In the genomic region with DNA sequence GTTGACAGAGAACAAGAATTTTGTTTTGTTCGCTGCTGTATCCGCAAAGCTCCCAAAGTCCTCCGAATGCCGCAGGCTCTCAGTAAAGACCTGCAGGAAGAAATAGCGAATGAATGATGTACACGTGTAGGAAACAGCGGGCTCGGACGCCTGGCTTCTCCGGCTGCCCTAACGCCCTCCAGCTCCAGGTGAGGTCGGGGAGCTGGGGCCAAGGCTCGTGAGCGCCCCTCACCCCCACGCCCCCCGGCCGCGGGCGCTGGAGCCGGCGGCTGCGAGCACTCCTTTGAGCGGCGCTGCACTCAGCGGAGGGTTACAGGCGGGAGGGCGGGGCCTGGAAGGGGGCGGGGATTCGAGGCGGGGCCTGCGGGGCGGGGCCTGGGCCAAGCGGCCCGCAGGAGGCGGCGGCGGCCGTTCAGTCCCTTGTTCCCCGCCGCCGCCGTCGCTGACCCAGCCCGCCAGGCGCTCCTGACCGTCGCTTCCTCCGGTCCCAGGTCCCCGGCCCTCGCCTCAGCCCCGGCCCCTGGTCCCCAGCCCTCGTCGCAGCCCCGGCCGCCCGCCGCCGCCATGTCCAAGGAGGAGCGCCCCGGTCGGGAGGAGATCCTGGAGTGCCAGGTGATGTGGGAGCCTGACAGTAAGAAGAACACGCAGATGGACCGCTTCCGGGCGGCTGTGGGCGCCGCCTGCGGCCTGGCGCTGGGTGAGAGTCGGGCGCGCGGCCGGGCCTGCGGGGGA, we compare ENCODE assay signal across 8 cellular contexts. TPM values are rescaled to one million over a fixed set of nuclear protein-coding genes. Genes with fewer than 3 reads are reported as not detected.
DNase-seq lines count a peak whose midpoint lies in the region; ATAC-seq and TF ChIP-seq lines count a peak whose summit lies in the region.

A gene with protein sequence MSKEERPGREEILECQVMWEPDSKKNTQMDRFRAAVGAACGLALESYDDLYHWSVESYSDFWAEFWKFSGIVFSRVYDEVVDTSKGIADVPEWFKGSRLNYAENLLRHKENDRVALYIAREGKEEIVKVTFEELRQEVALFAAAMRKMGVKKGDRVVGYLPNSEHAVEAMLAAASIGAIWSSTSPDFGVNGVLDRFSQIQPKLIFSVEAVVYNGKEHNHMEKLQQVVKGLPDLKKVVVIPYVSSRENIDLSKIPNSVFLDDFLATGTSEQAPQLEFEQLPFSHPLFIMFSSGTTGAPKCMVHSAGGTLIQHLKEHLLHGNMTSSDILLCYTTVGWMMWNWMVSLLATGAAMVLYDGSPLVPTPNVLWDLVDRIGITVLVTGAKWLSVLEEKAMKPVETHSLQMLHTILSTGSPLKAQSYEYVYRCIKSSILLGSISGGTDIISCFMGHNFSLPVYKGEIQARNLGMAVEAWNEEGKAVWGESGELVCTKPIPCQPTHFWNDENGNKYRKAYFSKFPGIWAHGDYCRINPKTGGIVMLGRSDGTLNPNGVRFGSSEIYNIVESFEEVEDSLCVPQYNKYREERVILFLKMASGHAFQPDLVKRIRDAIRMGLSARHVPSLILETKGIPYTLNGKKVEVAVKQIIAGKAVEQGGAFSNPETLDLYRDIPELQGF (plus strand): TSS at position 415 of the 732 bp plus-strand sequence. CDS start 150 bp downstream, at position 565.

- peak within 1 kb of the TSS; percentile 54 for H3K27ac ChIP-seq in cingulate gyrus (ENCODE audit: low read depth, low read length)

- intact Hi-C loops in activated CD4-positive, alpha-beta T cell treated with anti-CD3 and anti-CD28 coated beads for 36 hours (cut with DNase I, micrococcal nuclease): loop anchor here (1.0 to 5.0 kb wide), 6 partner anchors 16 to 1093 kb away; partner anchors contain the start of genes BRI3BP (in 2 of the 2), CCDC92 (in 1 of the 2) and DHX37 (in 1 of the 2)
- intact Hi-C loops in left colon (cut with DNase I, micrococcal nuclease): no loop called here

- H3K27ac Mint-ChIP-seq in activated CD4-positive, alpha-beta T cell treated with anti-CD3 and anti-CD28 coated beads for 36 hours: peak within 1 kb of the TSS; percentile 37

- peak within 1 kb of the TSS; percentile 71 for H3K4me3 Mint-ChIP-seq in activated CD4-positive, alpha-beta T cell treated with anti-CD3 and anti-CD28 coated beads for 36 hours

- no peak for TF ChIP-seq CTCF in AG09309 (IDR thresholded peaks at IDR 0.05; ENCODE audit: control insufficient read depth, insufficient read depth, low read depth, low read length, missing control alignments)

- DNase-seq in AG09309 (ENCODE audit: low read depth): no peak
- peak; percentile 68 for DNase-seq in NCI-H345 treated with DMSO at 0.1 percent for 48 hours (lab: John Stamatoyannopoulos, UW; ENCODE audit: unreplicated experiment)
- DNase-seq in activated CD4-positive, alpha-beta T cell treated with anti-CD3 and anti-CD28 coated beads for 36 hours: peak; percentile 89
- DNase-seq in left colon: peak; percentile 71 to 87
- DNase-seq in stimulated activated CD4-positive, alpha-beta T cell treated with anti-CD3 and anti-CD28 coated beads, Interleukin-1b, Interleukin-23, amount 100 ng/mL, for 48 hours: peak; percentile 69

- peak within 1 kb of the TSS; percentile 53 for H3K4me3 ChIP-seq in AG09309 (ENCODE audit: control insufficient read depth, low read depth, low read length)

- CTCF ChIA-PET in activated CD4-positive, alpha-beta T cell treated with anti-CD3 and anti-CD28 coated beads for 36 hours (lab: Charles Lee): no interaction called here

- no peaks in the 10 kb centered on the region for H3K36me3 Mint-ChIP-seq in activated CD4-positive, alpha-beta T cell treated with anti-CD3 and anti-CD28 coated beads for 36 hours (ENCODE audit: low read depth)

- H3K27me3 Mint-ChIP-seq in activated CD4-positive, alpha-beta T cell treated with anti-CD3 and anti-CD28 coated beads for 36 hours: peaks cover 8% of the 10 kb centered on the region

- ATAC-seq in GM18907 (IDR thresholded peaks at IDR 0.05; ENCODE audit: unreplicated experiment) (peak; percentile 89), HG03135 (IDR thresholded peaks at IDR 0.05; ENCODE audit: unreplicated experiment) (peak; percentile 92), left colon (peak; percentile 97)
- ATAC-seq in activated CD4-positive, alpha-beta T cell treated with anti-CD3 and anti-CD28 coated beads for 36 hours: peak; percentile 98

- POLR2A ChIA-PET in activated CD4-positive, alpha-beta T cell treated with anti-CD3 and anti-CD28 coated beads for 36 hours (lab: Charles Lee): interaction anchor here (2.3 kb wide), 1 partner anchor 16 kb away, joined by 7 read pairs; no protein-coding TSS in a partner anchor

- peaks cover 13% of the 10 kb centered on the region for H3K4me1 Mint-ChIP-seq in activated CD4-positive, alpha-beta T cell treated with anti-CD3 and anti-CD28 coated beads for 36 hours

- H3K9me3 Mint-ChIP-seq in activated CD4-positive, alpha-beta T cell treated with anti-CD3 and anti-CD28 coated beads for 36 hours (ENCODE audit: low read depth): no peaks in the 10 kb centered on the region

RNA-seq across cellular contexts. Expression of the gene that starts here (rescaled TPM):
- 10 to 100 TPM; 13.9 to 16.6 TPM for total RNA-seq in activated CD4-positive, alpha-beta T cell treated with anti-CD3 and anti-CD28 coated beads for 36 hours
- 10 to 100 TPM; 43.8 to 69.0 TPM for total RNA-seq in left colon

Comparison
In these comparisons a context has a peak if more than half of its experiments do, and no peak if none do; other contexts are left out.
1. intact Hi-C loops: an anchor here in activated CD4-positive, alpha-beta T cell treated with anti-CD3 and anti-CD28 coated beads for 36 hours (1.0 to 5.0 kb wide); none called in left colon.